Comparison of ENCODE assay signal across 24 cellular contexts in genomic region chr4:82394896-82395295, GRCh38. TPM values are rescaled to one million over a fixed set of nuclear protein-coding genes. Genes with fewer than 3 reads are reported as not detected.
DNase-seq lines count a peak whose midpoint lies in the region; ATAC-seq, FAIRE-seq and TF ChIP-seq lines count a peak whose summit lies in the region.
"Had no signal": no experiment of that assay in that cellular context is flagged by ENCODE, and none has a peak within 500 bp of the region (broad histone marks: within the 10 kb centered on the region; RNA-seq: fewer than 3 reads in every experiment).

No MANE protein-coding gene starts in this region.

- H4K91ac ChIP-seq in trophoblast cell (ENCODE audit: low read depth, low read length): no peak overlapping the region

- no peak overlapping the region for H2AFZ ChIP-seq in HepG2 (ENCODE audit: low read length)
- H2AFZ ChIP-seq in trophoblast cell (ENCODE audit: insufficient read depth, low read length, poor library complexity): no peak overlapping the region

- H3K4me3 Mint-ChIP-seq in endodermal cell: no peak overlapping the region
- H3K4me3 Mint-ChIP-seq: activated CD4-positive, alpha-beta memory T cell treated with anti-CD3 and anti-CD28 coated beads for 36 hours; brain; HFFc6; type B pancreatic cell had no signal

- no peak overlapping the region for H3K14ac ChIP-seq in trophoblast cell (ENCODE audit: low read length)

- H4K20me1 ChIP-seq in HepG2 (ENCODE audit: insufficient read depth, low read length): no peaks in the 10 kb centered on the region
- H4K20me1 ChIP-seq: BLaER1 treated with 17β-estradiol and CSF1 and Interleukin-3, amounts not matched to agents 10 nM and 100 nM had no signal

- H3K4me1 Mint-ChIP-seq in endodermal cell: peaks cover 10% of the 10 kb centered on the region
- H3K4me1 Mint-ChIP-seq: brain had no signal

- H3K9ac ChIP-seq in endodermal cell (ENCODE audit: extremely low read depth, low read length, poor library complexity, severe bottlenecking) (no peak overlapping the region), HepG2 (ENCODE audit: insufficient read depth, low read depth, low read length) (no peak overlapping the region), trophoblast cell (ENCODE audit: low read length) (no peak overlapping the region)
- H3K9ac ChIP-seq: BLaER1 treated with 17β-estradiol and CSF1 and Interleukin-3, amounts not matched to agents 10 nM and 100 nM had no signal

- H2BK5ac ChIP-seq in trophoblast cell (ENCODE audit: low read depth, low read length, poor library complexity): no peak overlapping the region

- POLR2A ChIA-PET in HepG2 (lab: Yijun Ruan, JAX): interaction anchor here (1.3 to 1.5 kb wide), 3 partner anchors 21 to 34 kb away, joined by 3 to 9 read pairs (median 4); partner anchors contain the start of gene HNRNPD

- FAIRE-seq in HepG2 (lab: Jason Lieb, UNC) (no peak), GM12892 (lab: Jason Lieb, UNC) (no peak)

- no peaks in the 10 kb centered on the region for H3K9me3 ChIP-seq in endodermal cell (ENCODE audit: control insufficient read depth, low read length)
- no peaks in the 10 kb centered on the region for H3K9me3 ChIP-seq in HepG2 (ENCODE audit: low read length)
- H3K9me3 ChIP-seq in trophoblast cell (ENCODE audit: insufficient read depth, low read depth, low read length): no peaks in the 10 kb centered on the region
- H3K9me3 ChIP-seq: BLaER1 treated with 17β-estradiol and CSF1 and Interleukin-3, amounts not matched to agents 10 nM and 100 nM; colonic mucosa; left ventricle myocardium inferior; right lobe of liver; stomach had no signal

- H2AK5ac ChIP-seq in trophoblast cell (ENCODE audit: low read length): no peak overlapping the region

- peak; percentile 63 for ATAC-seq in HepG2

- H3K79me1 ChIP-seq in trophoblast cell (ENCODE audit: low read length): no peaks in the 10 kb centered on the region

- CTCF ChIA-PET in HepG2 (lab: Yijun Ruan, JAX; ENCODE audit: low intra/inter-chr PET ratio, low total read pairs): no interaction called here

- no peak overlapping the region for H3K18ac ChIP-seq in trophoblast cell (ENCODE audit: low read length)

- H2BK12ac ChIP-seq in trophoblast cell (ENCODE audit: low read length): no peak overlapping the region

- TF ChIP-seq POLR2A in HepG2 (IDR thresholded peaks at IDR 0.05; ENCODE audit: insufficient read depth in 1 of 2, low read depth in 2 of 2, low read length in 2 of 2): no peak
- TF ChIP-seq POLR2A in GM12892 (IDR thresholded peaks at IDR 0.05; ENCODE audit: low read depth, low read length): no peak

- H3K36me3 Mint-ChIP-seq in endodermal cell (ENCODE audit: low read depth): no peaks in the 10 kb centered on the region
- H3K36me3 Mint-ChIP-seq: activated CD4-positive, alpha-beta memory T cell treated with anti-CD3 and anti-CD28 coated beads for 36 hours; brain; type B pancreatic cell had no signal

- no peak overlapping the region for H4K12ac ChIP-seq in trophoblast cell (ENCODE audit: low read depth, low read length)

- H3K27ac Mint-ChIP-seq in endodermal cell: no peak overlapping the region
- H3K27ac Mint-ChIP-seq: activated CD4-positive, alpha-beta memory T cell treated with anti-CD3 and anti-CD28 coated beads for 36 hours; brain; HFFc6; type B pancreatic cell had no signal

- no peak overlapping the region for H4K8ac ChIP-seq in trophoblast cell (ENCODE audit: low read depth, low read length)

- intact Hi-C loops in HepG2 (cut with micrococcal nuclease; ENCODE audit: unreplicated experiment): no loop called here

- H3K4me2 ChIP-seq in HepG2 (ENCODE audit: low read depth, low read length) (peak overlapping the region; percentile 34), trophoblast cell (ENCODE audit: low read length) (no peak overlapping the region)
- H3K4me2 ChIP-seq: BLaER1 treated with 17β-estradiol and CSF1 and Interleukin-3, amounts not matched to agents 10 nM and 100 nM had no signal

- WGBS in endodermal cell (ENCODE audit: insufficient coverage in 1 of 2, insufficient read length in 1 of 2), 2 experiments: 83 to 92% methylated on average over 3 of the region's 3 CpGs
- 0% methylated on average over 3 of the region's 3 CpGs for WGBS in HepG2 (ENCODE audit: low lambda C conversion rate)
- WGBS in trophoblast cell (ENCODE audit: extremely low coverage, insufficient coverage, insufficient read length): no CpG with 5 or more reads among the region's 3 CpGs

- H3K4me1 ChIP-seq in endodermal cell (ENCODE audit: control insufficient read depth, insufficient read depth, low read length): no peaks in the 10 kb centered on the region
- H3K4me1 ChIP-seq in HepG2 (ENCODE audit: insufficient read depth, low read length): peaks cover 12% of the 10 kb centered on the region
- no peaks in the 10 kb centered on the region for H3K4me1 ChIP-seq in trophoblast cell (ENCODE audit: control insufficient read depth in 1 of 2, insufficient read depth in 2 of 2, low read length in 2 of 2)
- H3K4me1 ChIP-seq: BLaER1 treated with 17β-estradiol and CSF1 and Interleukin-3, amounts not matched to agents 10 nM and 100 nM; colonic mucosa; left ventricle myocardium inferior; right lobe of liver; stomach had no signal

- no peaks in the 10 kb centered on the region for H3K27me3 Mint-ChIP-seq in endodermal cell (ENCODE audit: insufficient read depth)
- H3K27me3 Mint-ChIP-seq: activated CD4-positive, alpha-beta memory T cell treated with anti-CD3 and anti-CD28 coated beads for 36 hours; brain; type B pancreatic cell had no signal

- H3K36me3 ChIP-seq in endodermal cell (ENCODE audit: control insufficient read depth, insufficient read depth, low read length): no peaks in the 10 kb centered on the region
- H3K36me3 ChIP-seq in HepG2 (replicated peaks in 1 of 2; ENCODE audit: control insufficient read depth in 1 of 2, insufficient read depth in 2 of 2, low read length in 2 of 2): no peaks in the 10 kb centered on the region
- no peaks in the 10 kb centered on the region for H3K36me3 ChIP-seq in trophoblast cell (ENCODE audit: control insufficient read depth in 1 of 2, insufficient read depth in 2 of 2, low read length in 2 of 2)
- H3K36me3 ChIP-seq: BLaER1 treated with 17β-estradiol and CSF1 and Interleukin-3, amounts not matched to agents 10 nM and 100 nM; colonic mucosa; left ventricle myocardium inferior; right lobe of liver; stomach had no signal

- H3K79me2 ChIP-seq in HepG2 (ENCODE audit: insufficient read depth, low read length): no peaks in the 10 kb centered on the region
- no peaks in the 10 kb centered on the region for H3K79me2 ChIP-seq in trophoblast cell (ENCODE audit: control insufficient read depth, insufficient read depth, low read length, poor library complexity)

- DNase-seq in DMS53 treated with DMSO at 0.1 percent for 48 hours (lab: John Stamatoyannopoulos, UW; ENCODE audit: unreplicated experiment) (peak; percentile 76), NCI-H146 (lab: John Stamatoyannopoulos, UW) (peak; percentile 61), endodermal cell (peak; percentile 56), HepG2 (ENCODE audit: low spot score) (peak; percentile 72), GM12892 (ENCODE audit: insufficient read length) (no peak), DMS114 treated with DMSO at 0.1 percent for 48 hours (lab: John Stamatoyannopoulos, UW; ENCODE audit: unreplicated experiment) (no peak), NCI-H1092 treated with DMSO at 0.1 percent for 48 hours (lab: John Stamatoyannopoulos, UW) (no peak), trophoblast cell (no peak)
- DNase-seq: ACHN; activated CD4-positive, alpha-beta memory T cell treated with anti-CD3 and anti-CD28 coated beads for 36 hours; activated gamma-delta T cell treated with Interleukin-2 at 50 U/mL for 16 hours; colonic mucosa; GF-D8; HFFc6; left ventricle myocardium inferior; NCI-H1417; NCI-H2171; NCI-H526; right lobe of liver; stimulated activated CD4-positive, alpha-beta T cell treated with anti-CD3 and anti-CD28 coated beads, Interleukin-15, amount 100 ng/mL, for 24 hours; stomach had no signal

- H3K23ac ChIP-seq in trophoblast cell (ENCODE audit: low read length): no peak overlapping the region

- H3K9me3 Mint-ChIP-seq in endodermal cell: no peaks in the 10 kb centered on the region
- H3K9me3 Mint-ChIP-seq: activated CD4-positive, alpha-beta memory T cell treated with anti-CD3 and anti-CD28 coated beads for 36 hours; brain; HFFc6; type B pancreatic cell had no signal

- BruUV-seq in HepG2 (replicated peaks; lab: Mats Ljungman, UMichigan): no TSS peak

- H3K4me3 ChIP-seq in endodermal cell (ENCODE audit: low read length): no peak overlapping the region
- H3K4me3 ChIP-seq in HepG2 (replicated peaks in 1 of 3; ENCODE audit: insufficient read depth in 1 of 3, low read depth in 2 of 3, low read length in 3 of 3): no peak overlapping the region
- no peak overlapping the region for H3K4me3 ChIP-seq in trophoblast cell (ENCODE audit: low read depth, low read length)
- H3K4me3 ChIP-seq: BLaER1 treated with 17β-estradiol and CSF1 and Interleukin-3, amounts not matched to agents 10 nM and 100 nM; colonic mucosa; left ventricle myocardium inferior; right lobe of liver; stomach had no signal

- TF ChIP-seq EP300 in HepG2 (IDR thresholded peaks at IDR 0.05; ENCODE audit: low read depth in 2 of 2, low read length in 2 of 2) (peak in 1 of 2 experiments; percentile 29; a peak in 1 of 4 replicates), HepG2 (CRISPR knock-in tag; IDR thresholded peaks at IDR 0.05; ENCODE audit: borderline replicate concordance) (no peak)

- no peak overlapping the region for H3K4ac ChIP-seq in trophoblast cell (ENCODE audit: low read depth, low read length)

- in situ Hi-C loops in HepG2 (cut with HindIII; ENCODE audit: extremely low pct_ligation_motif_present, low pct_unique_long_range_greater_than_20kb): no loop called here

- TF ChIP-seq CTCF in endodermal cell (conservative IDR thresholded peaks at IDR 0.05) (no peak), HepG2 (CRISPR knock-in tag; IDR thresholded peaks at IDR 0.05) (no peak)

- H2BK120ac ChIP-seq in trophoblast cell (ENCODE audit: insufficient read depth, low read length, poor library complexity): no peak overlapping the region

- H3K27me3 ChIP-seq in endodermal cell (ENCODE audit: control insufficient read depth, insufficient read depth, low read length, poor library complexity, severe bottlenecking) (no peaks in the 10 kb centered on the region), HepG2 (ENCODE audit: control insufficient read depth in 1 of 2, insufficient read depth in 2 of 2, low read length in 2 of 2) (0 out of 5 replicates have a peak, but pooled peaks cover 0 to 6% of the 10 kb centered on the region in 2 experiments), trophoblast cell (ENCODE audit: insufficient read depth, low read length) (no peaks in the 10 kb centered on the region)
- H3K27me3 ChIP-seq: BLaER1 treated with 17β-estradiol and CSF1 and Interleukin-3, amounts not matched to agents 10 nM and 100 nM; colonic mucosa; right lobe of liver; stomach had no signal

- no peak overlapping the region for H3K27ac ChIP-seq in endodermal cell (ENCODE audit: low read depth, low read length)
- no peak overlapping the region for H3K27ac ChIP-seq in HepG2 (ENCODE audit: extremely low read length, insufficient read depth, low read length)
- no peak overlapping the region for H3K27ac ChIP-seq in trophoblast cell (ENCODE audit: low read depth, low read length)
- H3K27ac ChIP-seq: BLaER1 treated with 17β-estradiol and CSF1 and Interleukin-3, amounts not matched to agents 10 nM and 100 nM; colonic mucosa; left ventricle myocardium inferior; right lobe of liver had no signal

- TF ChIP-seq RAD21 in HepG2 (CRISPR knock-in tag; IDR thresholded peaks at IDR 0.05): no peak

RNA-seq across cellular contexts. Expression of gene HNRNPD, which starts 21.1 kb away (rescaled TPM):
- total RNA-seq in endodermal cell (100 to 1,000 TPM; 462 to 562 TPM), HepG2 (2016; rRNA removed; fragmentation: Illumina TruSeq; extraction: Trizol) (64.0 and 156 TPM in 2 replicates)
- polyA plus RNA-seq in endodermal cell (2013, experiment 1 of 2): 407 TPM
- polyA plus RNA-seq in endodermal cell (2013, experiment 2 of 2): 365 TPM
- 12.3 and 15.1 TPM in 2 replicates for total RNA-seq in HepG2 (2016; cell fraction: cytosol; rRNA removed; fragmentation: Illumina TruSeq; extraction: Trizol; ENCODE audit: low read depth)
- total RNA-seq in HepG2 (2016; cell fraction: insoluble cytoplasmic fraction; rRNA removed; fragmentation: Illumina TruSeq; extraction: Trizol): 61.5 and 145 TPM in 2 replicates
- total RNA-seq in HepG2 (2016; cell fraction: membrane; rRNA removed; fragmentation: Illumina TruSeq; extraction: Trizol): 46.1 and 47.0 TPM in 2 replicates
- total RNA-seq in HepG2 (2016; cell fraction: nucleus; rRNA removed; fragmentation: Illumina TruSeq; extraction: Trizol): 110 and 134 TPM in 2 replicates
- polyA plus RNA-seq in HepG2 (2011; rRNA removed): 54.1 and 69.7 TPM in 2 replicates
- polyA plus RNA-seq in HepG2 (2011; cell fraction: cytosol; rRNA removed): 21.8 and 23.3 TPM in 2 replicates
- 176 and 244 TPM in 2 replicates for polyA plus RNA-seq in HepG2 (2011; cell fraction: nucleus; rRNA removed)
- 157 and 239 TPM in 2 replicates for polyA plus RNA-seq in HepG2 (2012)
- polyA plus RNA-seq in HepG2 (2016; cell fraction: cytosol; fragmentation: Illumina TruSeq; extraction: Trizol; ENCODE audit: low read depth): 53.9 and 55.1 TPM in 2 replicates
- polyA plus RNA-seq in HepG2 (2016; cell fraction: insoluble cytoplasmic fraction; fragmentation: Illumina TruSeq; extraction: Trizol; ENCODE audit: low read depth): 522 and 595 TPM in 2 replicates
- 102 and 109 TPM in 2 replicates for polyA plus RNA-seq in HepG2 (2016; cell fraction: membrane; fragmentation: Illumina TruSeq; extraction: Trizol; ENCODE audit: low read depth)
- 411 and 423 TPM in 2 replicates for polyA plus RNA-seq in HepG2 (2016; cell fraction: nucleus; fragmentation: Illumina TruSeq; extraction: Trizol; ENCODE audit: insufficient read depth, low read depth)
- polyA minus RNA-seq in HepG2 (2011; rRNA and poly(A)+ RNA removed; ENCODE audit: low replicate concordance): 13.6 and 19.8 TPM in 2 replicates
- 28.6 and 36.3 TPM in 2 replicates for polyA minus RNA-seq in HepG2 (2011; cell fraction: cytosol; rRNA and poly(A)+ RNA removed)
- polyA minus RNA-seq in HepG2 (2011; cell fraction: nucleus; rRNA and poly(A)+ RNA removed): 93.0 and 117 TPM in 2 replicates
- 267 TPM for polyA plus RNA-seq in GM12892 (2012; ENCODE audit: missing spikeins)
- polyA plus RNA-seq in trophoblast cell (2013): 305 and 316 TPM in 2 replicates

RNA-seq across cellular contexts. Expression of gene HNRNPDL, which starts 35.4 kb away (rescaled TPM):
- total RNA-seq in endodermal cell (100 to 1,000 TPM; 368 to 383 TPM), HepG2 (2016; rRNA removed; fragmentation: Illumina TruSeq; extraction: Trizol) (414 and 452 TPM in 2 replicates)
- 443 TPM for polyA plus RNA-seq in endodermal cell (2013, experiment 1 of 2)
- polyA plus RNA-seq in endodermal cell (2013, experiment 2 of 2): 434 TPM
- 143 and 144 TPM in 2 replicates for total RNA-seq in HepG2 (2016; cell fraction: cytosol; rRNA removed; fragmentation: Illumina TruSeq; extraction: Trizol; ENCODE audit: low read depth)
- 427 and 432 TPM in 2 replicates for total RNA-seq in HepG2 (2016; cell fraction: insoluble cytoplasmic fraction; rRNA removed; fragmentation: Illumina TruSeq; extraction: Trizol)
- 232 and 236 TPM in 2 replicates for total RNA-seq in HepG2 (2016; cell fraction: membrane; rRNA removed; fragmentation: Illumina TruSeq; extraction: Trizol)
- total RNA-seq in HepG2 (2016; cell fraction: nucleus; rRNA removed; fragmentation: Illumina TruSeq; extraction: Trizol): 243 and 271 TPM in 2 replicates
- polyA plus RNA-seq in HepG2 (2011; rRNA removed): 139 and 167 TPM in 2 replicates
- polyA plus RNA-seq in HepG2 (2011; cell fraction: cytosol; rRNA removed): 73.1 and 91.3 TPM in 2 replicates
- 345 and 410 TPM in 2 replicates for polyA plus RNA-seq in HepG2 (2011; cell fraction: nucleus; rRNA removed)
- 216 and 256 TPM in 2 replicates for polyA plus RNA-seq in HepG2 (2012)
- polyA plus RNA-seq in HepG2 (2016; cell fraction: cytosol; fragmentation: Illumina TruSeq; extraction: Trizol; ENCODE audit: low read depth): 139 and 159 TPM in 2 replicates
- polyA plus RNA-seq in HepG2 (2016; cell fraction: insoluble cytoplasmic fraction; fragmentation: Illumina TruSeq; extraction: Trizol; ENCODE audit: low read depth): 561 and 571 TPM in 2 replicates
- 206 and 210 TPM in 2 replicates for polyA plus RNA-seq in HepG2 (2016; cell fraction: membrane; fragmentation: Illumina TruSeq; extraction: Trizol; ENCODE audit: low read depth)
- polyA plus RNA-seq in HepG2 (2016; cell fraction: nucleus; fragmentation: Illumina TruSeq; extraction: Trizol; ENCODE audit: insufficient read depth, low read depth): 560 and 581 TPM in 2 replicates
- polyA minus RNA-seq in HepG2 (2011; rRNA and poly(A)+ RNA removed; ENCODE audit: low replicate concordance): 13.6 and 13.9 TPM in 2 replicates
- 39.4 and 44.4 TPM in 2 replicates for polyA minus RNA-seq in HepG2 (2011; cell fraction: cytosol; rRNA and poly(A)+ RNA removed)
- 222 and 229 TPM in 2 replicates for polyA minus RNA-seq in HepG2 (2011; cell fraction: nucleus; rRNA and poly(A)+ RNA removed)
- polyA plus RNA-seq in GM12892 (2012; ENCODE audit: missing spikeins): 275 TPM
- 325 and 327 TPM in 2 replicates for polyA plus RNA-seq in trophoblast cell (2013)

RNA-seq across cellular contexts. Expression of gene ENOPH1, which starts 35.5 kb away (rescaled TPM):
- total RNA-seq in endodermal cell (10 to 100 TPM; 47.1 to 57.3 TPM), HepG2 (2016; rRNA removed; fragmentation: Illumina TruSeq; extraction: Trizol) (64.3 and 80.0 TPM in 2 replicates)
- polyA plus RNA-seq in endodermal cell (2013, experiment 1 of 2): 53.9 TPM
- polyA plus RNA-seq in endodermal cell (2013, experiment 2 of 2): 50.4 TPM
- total RNA-seq in HepG2 (2016; cell fraction: cytosol; rRNA removed; fragmentation: Illumina TruSeq; extraction: Trizol; ENCODE audit: low read depth): 8.7 and 10.0 TPM in 2 replicates
- 60.9 and 87.4 TPM in 2 replicates for total RNA-seq in HepG2 (2016; cell fraction: insoluble cytoplasmic fraction; rRNA removed; fragmentation: Illumina TruSeq; extraction: Trizol)
- 29.1 and 30.2 TPM in 2 replicates for total RNA-seq in HepG2 (2016; cell fraction: membrane; rRNA removed; fragmentation: Illumina TruSeq; extraction: Trizol)
- total RNA-seq in HepG2 (2016; cell fraction: nucleus; rRNA removed; fragmentation: Illumina TruSeq; extraction: Trizol): 33.0 and 36.6 TPM in 2 replicates
- polyA plus RNA-seq in HepG2 (2011; rRNA removed): 14.2 and 15.5 TPM in 2 replicates
- polyA plus RNA-seq in HepG2 (2011; cell fraction: cytosol; rRNA removed): 11.8 and 14.5 TPM in 2 replicates
- polyA plus RNA-seq in HepG2 (2011; cell fraction: nucleus; rRNA removed): 5.0 and 6.3 TPM in 2 replicates
- polyA plus RNA-seq in HepG2 (2012): 32.4 and 38.2 TPM in 2 replicates
- 8.3 and 10.4 TPM in 2 replicates for polyA plus RNA-seq in HepG2 (2016; cell fraction: cytosol; fragmentation: Illumina TruSeq; extraction: Trizol; ENCODE audit: low read depth)
- polyA plus RNA-seq in HepG2 (2016; cell fraction: insoluble cytoplasmic fraction; fragmentation: Illumina TruSeq; extraction: Trizol; ENCODE audit: low read depth): 106 and 112 TPM in 2 replicates
- 27.5 and 27.7 TPM in 2 replicates for polyA plus RNA-seq in HepG2 (2016; cell fraction: membrane; fragmentation: Illumina TruSeq; extraction: Trizol; ENCODE audit: low read depth)
- 48.1 and 48.2 TPM in 2 replicates for polyA plus RNA-seq in HepG2 (2016; cell fraction: nucleus; fragmentation: Illumina TruSeq; extraction: Trizol; ENCODE audit: insufficient read depth, low read depth)
- 5.7 and 11.9 TPM in 2 replicates for polyA minus RNA-seq in HepG2 (2011; rRNA and poly(A)+ RNA removed; ENCODE audit: low replicate concordance)
- polyA minus RNA-seq in HepG2 (2011; cell fraction: cytosol; rRNA and poly(A)+ RNA removed): 8.7 and 9.1 TPM in 2 replicates
- 11.1 and 11.8 TPM in 2 replicates for polyA minus RNA-seq in HepG2 (2011; cell fraction: nucleus; rRNA and poly(A)+ RNA removed)
- 53.1 TPM for polyA plus RNA-seq in GM12892 (2012; ENCODE audit: missing spikeins)
- 23.2 and 23.9 TPM in 2 replicates for polyA plus RNA-seq in trophoblast cell (2013)

Comparison
In these comparisons a context has a peak if more than half of its experiments do, and no peak if none do; other contexts are left out.
1. DNase-seq: peak in DMS53 treated with DMSO at 0.1 percent for 48 hours (single experiment), NCI-H146 (single experiment), endodermal cell (single experiment) and HepG2 (single experiment); none in GM12892 (single experiment), DMS114 treated with DMSO at 0.1 percent for 48 hours (single experiment), NCI-H1092 treated with DMSO at 0.1 percent for 48 hours (single experiment) and trophoblast cell (0 of 2).